ENCODE assay signal across 8 cellular contexts in genomic region chr11:122853971-122854446, GRCh38. TPM values are rescaled to one million over a fixed set of nuclear protein-coding genes. Genes with fewer than 3 reads are reported as not detected.
DNase-seq lines count a peak whose midpoint lies in the region; ATAC-seq and TF ChIP-seq lines count a peak whose summit lies in the region.

No MANE protein-coding gene starts in this region.

- ATAC-seq in GM18868 (IDR thresholded peaks at IDR 0.05; ENCODE audit: unreplicated experiment): no peak
- no peak for ATAC-seq in GM18907 (IDR thresholded peaks at IDR 0.05; ENCODE audit: unreplicated experiment)

- H3K9ac ChIP-seq in NT2/D1 (ENCODE audit: insufficient read length, low read depth): no peak overlapping the region

- no peak overlapping the region for H3K4me2 ChIP-seq in DOHH2 (ENCODE audit: low read length)

- no peak for TF ChIP-seq EP300 in Ishikawa (IDR thresholded peaks at IDR 0.05; ENCODE audit: borderline replicate concordance)

- DNase-seq in NT2/D1 (ENCODE audit: low read depth, low spot score): peak; percentile 77
- peak; percentile 20 for DNase-seq in activated gamma-delta T cell treated with anti-CD3 and anti-CD28 coated beads, Interleukin-2, amount 50 U/mL, for 16 hours (ENCODE audit: low read depth)
- DNase-seq in glomerular endothelial cell (ENCODE audit: extremely low read depth, low read depth, low spot score): peak; percentile 56
- peak; percentile 61 for DNase-seq in putamen (ENCODE audit: low spot score)

- peak; percentile 70 for TF ChIP-seq CTCF in DOHH2 (IDR thresholded peaks at IDR 0.05; ENCODE audit: low read depth, low read length, poor library complexity, severe bottlenecking)

- no peak overlapping the region for H3K27ac ChIP-seq in DOHH2 (ENCODE audit: low read depth, low read length)

- no peaks in the 10 kb centered on the region for H4K20me1 ChIP-seq in DOHH2 (ENCODE audit: control insufficient read depth, insufficient read depth, low read depth, low read length)

- no peaks in the 10 kb centered on the region for H3K79me2 ChIP-seq in DOHH2 (ENCODE audit: control insufficient read depth, low read length)

- H3K4me3 ChIP-seq in DOHH2 (ENCODE audit: low read length) (no peak overlapping the region), NT2/D1 (ENCODE audit: insufficient read length, low read depth) (no peak overlapping the region)

- H3F3A ChIP-seq in DOHH2 (ENCODE audit: control insufficient read depth, insufficient read depth): no peaks in the 10 kb centered on the region

- H3K9me2 ChIP-seq in DOHH2 (replicated peaks; ENCODE audit: control insufficient read depth, low read length): no peaks in the 10 kb centered on the region

- TF ChIP-seq RAD21 in Ishikawa (IDR thresholded peaks at IDR 0.05; ENCODE audit: low read depth): peak; percentile 85

- peaks cover 15% of the 10 kb centered on the region; the same call in 1 of the 2 replicates for H3K27me3 ChIP-seq in DOHH2 (ENCODE audit: control insufficient read depth, low read length)
- H3K27me3 ChIP-seq in NT2/D1 (ENCODE audit: insufficient read depth, insufficient read length): no peaks in the 10 kb centered on the region

- no peaks in the 10 kb centered on the region for H3K9me3 ChIP-seq in DOHH2 (ENCODE audit: control insufficient read depth, insufficient read depth, low read length)
- no peaks in the 10 kb centered on the region for H3K9me3 ChIP-seq in NT2/D1 (ENCODE audit: insufficient read depth, low read length)

- H3K4me1 ChIP-seq in DOHH2 (ENCODE audit: control insufficient read depth, low read length): peaks cover 6% of the 10 kb centered on the region
- H3K4me1 ChIP-seq in NT2/D1 (ENCODE audit: insufficient read depth, insufficient read length): no peaks in the 10 kb centered on the region

- H3K36me3 ChIP-seq in DOHH2 (ENCODE audit: control insufficient read depth, low read length): no peaks in the 10 kb centered on the region
- no peaks in the 10 kb centered on the region for H3K36me3 ChIP-seq in NT2/D1 (ENCODE audit: insufficient read depth, insufficient read length, low read length)

TF ChIP-seq in Ishikawa, 13 proteins besides CTCF, POLR2A, EP300 and RAD21:
- TF ChIP-seq CREB1 (IDR thresholded peaks at IDR 0.05; ENCODE audit: low read depth): no peak
- no peak for TF ChIP-seq TAF1 (IDR thresholded peaks at IDR 0.05; ENCODE audit: low read depth)
- TF ChIP-seq ZBTB7A (IDR thresholded peaks at IDR 0.05; ENCODE audit: low read depth): no peak
- no peak for TF ChIP-seq TCF12 (IDR thresholded peaks at IDR 0.05; ENCODE audit: low read depth)
- no peak for TF ChIP-seq FOXM1 (IDR thresholded peaks at IDR 0.05; ENCODE audit: borderline replicate concordance, low read depth)
- TF ChIP-seq, protein P1, sequence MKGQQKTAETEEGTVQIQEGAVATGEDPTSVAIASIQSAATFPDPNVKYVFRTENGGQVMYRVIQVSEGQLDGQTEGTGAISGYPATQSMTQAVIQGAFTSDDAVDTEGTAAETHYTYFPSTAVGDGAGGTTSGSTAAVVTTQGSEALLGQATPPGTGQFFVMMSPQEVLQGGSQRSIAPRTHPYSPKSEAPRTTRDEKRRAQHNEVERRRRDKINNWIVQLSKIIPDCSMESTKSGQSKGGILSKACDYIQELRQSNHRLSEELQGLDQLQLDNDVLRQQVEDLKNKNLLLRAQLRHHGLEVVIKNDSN (IDR thresholded peaks at IDR 0.05): no peak
- TF ChIP-seq EGR1 (IDR thresholded peaks at IDR 0.05): no peak
- no peak for TF ChIP-seq TEAD4 (IDR thresholded peaks at IDR 0.05)
- no peak for TF ChIP-seq REST (IDR thresholded peaks at IDR 0.05; ENCODE audit: low read depth)
- TF ChIP-seq CEBPB (IDR thresholded peaks at IDR 0.05): no peak
- no peak for TF ChIP-seq NFIC (IDR thresholded peaks at IDR 0.05)
- TF ChIP-seq YY1 (IDR thresholded peaks at IDR 0.05; ENCODE audit: low read depth): no peak
- no peak for TF ChIP-seq MAX (IDR thresholded peaks at IDR 0.05)
TF ChIP-seq in Ishikawa: peak in this region for 0.

RNA-seq across cellular contexts. Expression of gene CRTAM, which starts 15.7 kb away (rescaled TPM):
- total RNA-seq in glomerular endothelial cell: not detected in 2 replicates

RNA-seq across cellular contexts. Expression of gene JHY, which starts 28.6 kb away (rescaled TPM):
- total RNA-seq in glomerular endothelial cell: 4.4 and 4.9 TPM in 2 replicates

Comparison
In these comparisons a context has a peak if more than half of its experiments do, and no peak if none do; other contexts are left out.
1. DNase-seq: peak in every context shown above with its lines; median percentile 77 in NT2/D1; 61 in putamen; 56 in glomerular endothelial cell; 20 in activated gamma-delta T cell treated with anti-CD3 and anti-CD28 coated beads, Interleukin-2, amount 50 U/mL, for 16 hours.